ENCODE assay signal across 24 cellular contexts in genomic region chr17:3627768-3628167, GRCh38.
"Had no signal": no experiment of that assay in that cellular context is flagged by ENCODE, and none has a peak within 500 bp of the region (broad histone marks: within the 10 kb centered on the region; RNA-seq: fewer than 3 reads in every experiment).

No MANE protein-coding gene starts in this region.

- H3K27me3 ChIP-seq: esophagus squamous epithelium, left lung, neutrophil, pancreas, tibial artery, upper lobe of left lung had no signal

- H3K4me3 Mint-ChIP-seq: memory B cell; natural killer cell; neural crest cell; stimulated activated naive CD8-positive, alpha-beta T cell treated with anti-CD3 and anti-CD28 coated beads, Interleukin-15, amount 100 ng/mL, for 72 hours had no signal

- DNase-seq: dermis blood vessel endothelial cell; effector memory CD4-positive, alpha-beta T cell; esophagus squamous epithelium; hippocampal formation; left cardiac atrium; left lung; natural killer cell; pancreas; stimulated activated CD4-positive, alpha-beta T cell treated with anti-CD3 and anti-CD28 coated beads, Interleukin-12 subunit alpha, Interleukin-12 subunit beta, amount 100 ng/mL, for 4 hours; stimulated activated CD4-positive, alpha-beta T cell treated with anti-CD3 and anti-CD28 coated beads, Interleukin-1b, Interleukin-23, amount 100 ng/mL, for 48 hours; stimulated activated CD4-positive, alpha-beta T cell treated with anti-CD3 and anti-CD28 coated beads, Interleukin-4, amount 100 ng/mL, for 1 hour; stimulated activated CD8-positive, alpha-beta memory T cell treated with anti-CD3 and anti-CD28 coated beads, Interleukin-4, amount 100 ng/mL, for 48 hours; stimulated activated naive CD4-positive, alpha-beta T cell; stimulated activated naive CD8-positive, alpha-beta T cell treated with anti-CD3 and anti-CD28 coated beads, Interleukin-15, amount 100 ng/mL, for 72 hours; tibial artery; upper lobe of left lung had no signal

- H3K9me3 Mint-ChIP-seq: memory B cell; natural killer cell; neural crest cell; stimulated activated naive CD8-positive, alpha-beta T cell treated with anti-CD3 and anti-CD28 coated beads, Interleukin-15, amount 100 ng/mL, for 72 hours had no signal

- H3K4me3 ChIP-seq: coronary artery, esophagus squamous epithelium, left lung, lung, pancreas, smooth muscle cell, tibial artery, upper lobe of left lung had no signal

- H3K9me3 ChIP-seq: esophagus squamous epithelium, left lung, neutrophil, pancreas, tibial artery, upper lobe of left lung had no signal

- H3K27ac ChIP-seq: coronary artery, esophagus squamous epithelium, left lung, neutrophil, pancreas, tibial artery, upper lobe of left lung had no signal

- ATAC-seq: left lung; natural killer cell; pancreas; sciatic nerve; stimulated activated naive CD8-positive, alpha-beta T cell treated with anti-CD3 and anti-CD28 coated beads, Interleukin-15, amount 100 ng/mL, for 72 hours had no signal

- H3K4me1 ChIP-seq: esophagus squamous epithelium, left lung, pancreas, tibial artery, upper lobe of left lung had no signal

- H3K4me2 ChIP-seq: smooth muscle cell had no signal

- H3K27me3 Mint-ChIP-seq: memory B cell; progenitor cell of endocrine pancreas; stimulated activated naive CD8-positive, alpha-beta T cell treated with anti-CD3 and anti-CD28 coated beads, Interleukin-15, amount 100 ng/mL, for 72 hours had no signal

- H3K27ac Mint-ChIP-seq: memory B cell; natural killer cell; stimulated activated naive CD8-positive, alpha-beta T cell treated with anti-CD3 and anti-CD28 coated beads, Interleukin-15, amount 100 ng/mL, for 72 hours had no signal

- H3K36me3 Mint-ChIP-seq: natural killer cell had no signal
